In genomic region chr6:11311970-11312369, GRCh38 we compare ENCODE assay signal across 22 cellular contexts.
"Had no signal": no experiment of that assay in that cellular context is flagged by ENCODE, and none has a peak within 500 bp of the region (broad histone marks: within the 10 kb centered on the region; RNA-seq: fewer than 3 reads in every experiment).

No MANE protein-coding gene starts in this region.

- H3K36me3 ChIP-seq: colonic mucosa, left ventricle myocardium inferior, lower lobe of right lung, suprapubic skin, thyroid gland had no signal

- H3K36me3 Mint-ChIP-seq: type B pancreatic cell had no signal

- H3K27me3 Mint-ChIP-seq: type B pancreatic cell had no signal

- H3K79me2 ChIP-seq: hepatocyte had no signal

- ATAC-seq: foreskin keratinocyte, left cardiac atrium, lower lobe of right lung, sciatic nerve had no signal

- H3K9me3 ChIP-seq: colonic mucosa, left ventricle myocardium inferior, lower lobe of right lung, suprapubic skin, thyroid gland had no signal

- H3K4me3 Mint-ChIP-seq: endodermal cell, nephron, type B pancreatic cell had no signal

- DNase-seq: colonic mucosa; dermis blood vessel endothelial cell; endodermal cell; erythroblast; foreskin keratinocyte; head of caudate nucleus; kidney; left cardiac atrium; left ventricle myocardium inferior; lower lobe of right lung; mesenchymal stem cell; midbrain; posterior cingulate gyrus; stimulated activated CD4-positive, alpha-beta T cell treated with anti-CD3 and anti-CD28 coated beads, Interleukin-2, amount 100 ng/mL, for 24 hours; stimulated activated CD4-positive, alpha-beta T cell treated with anti-CD3 and anti-CD28 coated beads, Interleukin-4, amount 100 ng/mL, for 4 hours; stimulated activated naive CD4-positive, alpha-beta T cell; thyroid gland had no signal

- H3K27ac ChIP-seq: colonic mucosa, foreskin keratinocyte, hepatocyte, left ventricle myocardium inferior, lower lobe of right lung, suprapubic skin, thyroid gland had no signal

- H3K4me1 Mint-ChIP-seq: endodermal cell had no signal

- H3K27me3 ChIP-seq: colonic mucosa, foreskin keratinocyte, hepatocyte, suprapubic skin, thyroid gland had no signal

- H3K27ac Mint-ChIP-seq: endodermal cell, nephron, type B pancreatic cell had no signal

- H3K4me2 ChIP-seq: hepatocyte had no signal

- H3K4me1 ChIP-seq: colonic mucosa had no signal

- H3K4me3 ChIP-seq: colonic mucosa, hepatocyte, left ventricle myocardium inferior, lower lobe of right lung, suprapubic skin, thyroid gland had no signal

- H2AFZ ChIP-seq: hepatocyte had no signal

- H3K9me3 Mint-ChIP-seq: endodermal cell, nephron, type B pancreatic cell had no signal
